Comparison of ENCODE assay signal across 7 cellular contexts in genomic region chr16:65117701-65118448, GRCh38. TPM values are rescaled to one million over a fixed set of nuclear protein-coding genes. Genes with fewer than 3 reads are reported as not detected.
A peak's percentile ranks its signal among the peaks of the same experiment; 100 is the strongest.
DNase-seq lines count a peak whose midpoint lies in the region; ATAC-seq and TF ChIP-seq lines count a peak whose summit lies in the region.

No MANE protein-coding gene starts in this region.

- H3K4me3 ChIP-seq in GM06990 (replicated peaks; ENCODE audit: low read depth, low read length): no peak overlapping the region
- no peak overlapping the region for H3K4me3 ChIP-seq in Jurkat, Clone E6-1 (ENCODE audit: low read length)
- 0 out of 4 replicates have a peak overlapping the region, but pooled peaks of 1 of the 2 experiments have one; percentile 8 for H3K4me3 ChIP-seq in Panc1 (ENCODE audit: low read depth in 2 of 2, low read length in 2 of 2)

- intact Hi-C loops in Panc1 (cut with micrococcal nuclease; ENCODE audit: unreplicated experiment): loop anchor here (10.0 kb wide), 1 partner anchor 1653 kb away; no protein-coding TSS in a partner anchor

- H3K27me3 ChIP-seq in GM06990 (replicated peaks; ENCODE audit: control insufficient read depth, insufficient read depth, low read length): no peaks in the 10 kb centered on the region
- H3K27me3 ChIP-seq in Panc1 (ENCODE audit: control insufficient read depth, insufficient read depth, low read length): no peaks in the 10 kb centered on the region

- BruUV-seq in Panc1 (replicated peaks; lab: Mats Ljungman, UMichigan): no TSS peak

- in situ Hi-C loops in Panc1 (cut with HindIII; ENCODE audit: low pct_unique_long_range_greater_than_20kb, low sequenced_read_pairs): no loop called here

- no peak overlapping the region for H3K27ac ChIP-seq in Panc1 (ENCODE audit: low read length)

- ATAC-seq in GM21515 (IDR thresholded peaks at IDR 0.05; ENCODE audit: unreplicated experiment) (peak; percentile 84), Panc1 (peak; percentile 85)

- H3K4me1 ChIP-seq in Panc1 (ENCODE audit: control insufficient read depth, insufficient read depth, low read length): 0 out of 2 replicates have a peak, but pooled peaks cover 3% of the 10 kb centered on the region

- DNase-seq in GM06990 (ENCODE audit: extremely low read depth, insufficient read length) (no peak), Panc1 (ENCODE audit: low read depth, low spot score) (peak; percentile 57), cerebellar nuclear complex (lab: John Stamatoyannopoulos, UW) (peak; percentile 57 to 86), kidney glomerular epithelial cell (lab: John Stamatoyannopoulos, UW) (peak; percentile 90)
- DNase-seq in Jurkat, Clone E6-1 (ENCODE audit: low read depth, low spot score): peak; percentile 54
- DNase-seq in stimulated activated CD4-positive, alpha-beta T cell treated with anti-CD3 and anti-CD28 coated beads, Interleukin-4, amount 100 ng/mL, for 48 hours (ENCODE audit: low read depth in 2 of 2): peak; percentile 6 to 11

- peak; percentile 90 for TF ChIP-seq CTCF in GM06990 (IDR thresholded peaks at IDR 0.05; ENCODE audit: insufficient read depth, low read length, poor library complexity, severe bottlenecking)
- peak; percentile 85 for TF ChIP-seq CTCF in Panc1 (IDR thresholded peaks at IDR 0.05)

- H3K36me3 ChIP-seq in GM06990 (ENCODE audit: control insufficient read depth, insufficient read depth, low read length) (no peaks in the 10 kb centered on the region), Panc1 (ENCODE audit: control insufficient read depth, insufficient read depth, low read length) (no peaks in the 10 kb centered on the region)

- CTCF ChIA-PET in Panc1 (lab: Charles Lee): no interaction called here

- no peaks in the 10 kb centered on the region for H3K9me3 ChIP-seq in Panc1 (ENCODE audit: control insufficient read depth, insufficient read depth, low read depth, low read length)

- POLR2A ChIA-PET in Panc1 (lab: Charles Lee): no interaction called here

RNA-seq across cellular contexts. Expression of gene CDH11, which starts 4.0 kb away (rescaled TPM):
- polyA plus RNA-seq in Jurkat, Clone E6-1 (2012; ENCODE audit: insufficient read depth, insufficient read length): not detected
- 0.64 TPM for total RNA-seq in Panc1 (2021; ENCODE audit: unreplicated experiment)
- 1.2 TPM for polyA plus RNA-seq in Panc1 (2012; ENCODE audit: insufficient read length)
